38 cellular contexts compared by ENCODE assay signal in genomic region chr16:68453816-68454215, GRCh38.
"Had no signal": no experiment of that assay in that cellular context is flagged by ENCODE, and none has a peak within 500 bp of the region (broad histone marks: within the 10 kb centered on the region; RNA-seq: fewer than 3 reads in every experiment).

No MANE protein-coding gene starts in this region.

- H3K36me3 Mint-ChIP-seq: activated CD4-positive, alpha-beta memory T cell treated with anti-CD3 and anti-CD28 coated beads for 36 hours; activated naive CD4-positive, alpha-beta T cell treated with anti-CD3 and anti-CD28 coated beads, Interleukin-2, amount 50 U/mL, for 72 hours; activated naive CD8-positive, alpha-beta T cell treated with anti-CD3 and anti-CD28 coated beads for 36 hours had no signal

- H3K27ac ChIP-seq: adrenal gland, body of pancreas, brain microvascular endothelial cell, breast epithelium, cardiac muscle cell, VCaP had no signal

- ATAC-seq: activated CD8-positive, alpha-beta T cell treated with anti-CD3 and anti-CD28 coated beads for 36 hours; activated naive CD4-positive, alpha-beta T cell treated with anti-CD3 and anti-CD28 coated beads, Interleukin-2, amount 50 U/mL, for 72 hours; activated T-cell treated with anti-CD3 and anti-CD28 coated beads, Interleukin-2, amount 50 U/mL, for 4 hours; activated T-cell treated with anti-CD3 and anti-CD28 coated beads, Interleukin-2, amount 50 U/mL, for 72 hours; activated T-helper 17 cell treated with anti-CD3 and anti-CD28 coated beads, Interleukin-2, amount 50 U/mL, for 72 hours; body of pancreas had no signal

- H3K4me1 ChIP-seq: body of pancreas, breast epithelium had no signal

- H3K27me3 Mint-ChIP-seq: activated B cell treated with CpG ODN at 0.5 μM for 24 hours; activated CD4-positive, alpha-beta memory T cell treated with anti-CD3 and anti-CD28 coated beads for 36 hours; activated CD8-positive, alpha-beta T cell treated with anti-CD3 and anti-CD28 coated beads for 36 hours; activated naive CD8-positive, alpha-beta T cell treated with anti-CD3 and anti-CD28 coated beads for 36 hours; activated T-helper 17 cell treated with anti-CD3 and anti-CD28 coated beads, Interleukin-2, amount 50 U/mL, for 72 hours had no signal

- H3K27me3 ChIP-seq: adrenal gland, body of pancreas, brain microvascular endothelial cell, breast epithelium, cardiac muscle cell had no signal

- H3K9me3 ChIP-seq: adrenal gland, body of pancreas, breast epithelium had no signal

- H3K4me3 ChIP-seq: adrenal gland, body of pancreas, breast epithelium, cardiac muscle cell had no signal

- H3K36me3 ChIP-seq: adrenal gland, brain microvascular endothelial cell, breast epithelium, cardiac muscle cell had no signal

- H3K27ac Mint-ChIP-seq: activated B cell treated with CpG ODN at 0.5 μM for 24 hours; activated CD4-positive, alpha-beta memory T cell treated with anti-CD3 and anti-CD28 coated beads for 36 hours; activated CD4-positive, alpha-beta T cell treated with anti-CD3 and anti-CD28 coated beads, Interleukin-2, amount 10 ng/mL, durations not matched to agents 24 days and 14 days; activated CD8-positive, alpha-beta T cell treated with anti-CD3 and anti-CD28 coated beads for 36 hours; activated naive CD4-positive, alpha-beta T cell treated with anti-CD3 and anti-CD28 coated beads for 36 hours; activated naive CD4-positive, alpha-beta T cell treated with anti-CD3 and anti-CD28 coated beads, Interleukin-2, amount 50 U/mL, for 72 hours; activated naive CD8-positive, alpha-beta T cell treated with anti-CD3 and anti-CD28 coated beads for 36 hours; activated T-cell treated with anti-CD3 and anti-CD28 coated beads, Interleukin-2, amount 50 U/mL, for 72 hours; activated T-helper 1 cell treated with anti-CD3 and anti-CD28 coated beads, Interleukin-12 subunit alpha, Interleukin-12 subunit beta, Interleukin-2, Interleukin-4 antibody, amounts not matched to agents 30 ng/mL and 10 ng/mL and 1 ng/mL, durations not matched to agents 14 hours and 24 hours and 36 hours; activated T-helper 17 cell treated with anti-CD3 and anti-CD28 coated beads, Interleukin-2, amount 50 U/mL, for 72 hours; T-helper 1 cell treated with Interleukin-12 subunit alpha and Interleukin-12 subunit beta and Interleukin-4 antibody, amounts not matched to agents 30 μg/mL and 1 μg/mL, for 36 hours; T-helper 2 cell treated with Interferon-gamma antibody and Interleukin-4, amounts not matched to agents 5 μg/mL and 100 μg/mL, for 36 hours had no signal

- H3K9me3 Mint-ChIP-seq: activated B cell treated with CpG ODN at 0.5 μM for 24 hours; activated CD4-positive, alpha-beta memory T cell treated with anti-CD3 and anti-CD28 coated beads for 36 hours; activated CD4-positive, alpha-beta T cell treated with anti-CD3 and anti-CD28 coated beads, Interleukin-2, amount 10 ng/mL, durations not matched to agents 24 days and 14 days; activated CD8-positive, alpha-beta T cell treated with anti-CD3 and anti-CD28 coated beads for 36 hours; activated naive CD4-positive, alpha-beta T cell treated with anti-CD3 and anti-CD28 coated beads for 36 hours; activated naive CD4-positive, alpha-beta T cell treated with anti-CD3 and anti-CD28 coated beads, Interleukin-2, amount 50 U/mL, for 72 hours; activated naive CD8-positive, alpha-beta T cell treated with anti-CD3 and anti-CD28 coated beads for 36 hours; activated T-cell treated with anti-CD3 and anti-CD28 coated beads, Interleukin-2, amount 50 U/mL, for 4 hours; activated T-cell treated with anti-CD3 and anti-CD28 coated beads, Interleukin-2, amount 50 U/mL, for 72 hours; activated T-helper 1 cell treated with anti-CD3 and anti-CD28 coated beads, Interleukin-12 subunit alpha, Interleukin-12 subunit beta, Interleukin-2, Interleukin-4 antibody, amounts not matched to agents 30 ng/mL and 10 ng/mL and 1 ng/mL, durations not matched to agents 14 hours and 24 hours and 36 hours; activated T-helper 17 cell treated with anti-CD3 and anti-CD28 coated beads, Interleukin-2, amount 50 U/mL, for 72 hours; T-helper 1 cell treated with Interleukin-12 subunit alpha and Interleukin-12 subunit beta and Interleukin-4 antibody, amounts not matched to agents 30 μg/mL and 1 μg/mL, for 36 hours; T-helper 2 cell treated with Interferon-gamma antibody and Interleukin-4, amounts not matched to agents 5 μg/mL and 100 μg/mL, for 36 hours had no signal

- H3K4me3 Mint-ChIP-seq: activated B cell treated with CpG ODN at 0.5 μM for 24 hours; activated CD4-positive, alpha-beta memory T cell treated with anti-CD3 and anti-CD28 coated beads for 36 hours; activated CD4-positive, alpha-beta T cell treated with anti-CD3 and anti-CD28 coated beads, Interleukin-2, amount 10 ng/mL, durations not matched to agents 24 days and 14 days; activated CD8-positive, alpha-beta T cell treated with anti-CD3 and anti-CD28 coated beads for 36 hours; activated naive CD4-positive, alpha-beta T cell treated with anti-CD3 and anti-CD28 coated beads for 36 hours; activated naive CD8-positive, alpha-beta T cell treated with anti-CD3 and anti-CD28 coated beads for 36 hours; activated T-cell treated with anti-CD3 and anti-CD28 coated beads, Interleukin-2, amount 50 U/mL, for 4 hours; activated T-cell treated with anti-CD3 and anti-CD28 coated beads, Interleukin-2, amount 50 U/mL, for 72 hours; activated T-helper 1 cell treated with anti-CD3 and anti-CD28 coated beads, Interleukin-12 subunit alpha, Interleukin-12 subunit beta, Interleukin-2, Interleukin-4 antibody, amounts not matched to agents 30 ng/mL and 10 ng/mL and 1 ng/mL, durations not matched to agents 14 hours and 24 hours and 36 hours; activated T-helper 17 cell treated with anti-CD3 and anti-CD28 coated beads, Interleukin-2, amount 50 U/mL, for 72 hours; T-helper 1 cell treated with Interleukin-12 subunit alpha and Interleukin-12 subunit beta and Interleukin-4 antibody, amounts not matched to agents 30 μg/mL and 1 μg/mL, for 36 hours; T-helper 2 cell treated with Interferon-gamma antibody and Interleukin-4, amounts not matched to agents 5 μg/mL and 100 μg/mL, for 36 hours had no signal

- FAIRE-seq: astrocyte, TTC549 had no signal

- DNase-seq: activated B cell treated with CpG ODN at 0.5 μM for 24 hours; activated CD4-positive, alpha-beta memory T cell treated with anti-CD3 and anti-CD28 coated beads for 36 hours; activated CD4-positive, alpha-beta T cell treated with anti-CD3 and anti-CD28 coated beads for 4 hours; activated CD4-positive, alpha-beta T cell treated with anti-CD3 and anti-CD28 coated beads, Interleukin-2, amount 10 ng/mL, durations not matched to agents 24 days and 14 days; activated CD4-positive, alpha-beta T cell treated with anti-CD3 and anti-CD28 coated beads, Interleukin-2, amount 50 U/mL, for 1 hour; activated CD4-positive, alpha-beta T cell treated with anti-CD3 and anti-CD28 coated beads, Interleukin-2, amount 50 U/mL, for 4 hours; activated CD4-positive, CD25-positive, alpha-beta regulatory T cell treated with anti-CD3 and anti-CD28 coated beads, Interleukin-2, amount 50 U/mL, for 72 hours; activated CD8-positive, alpha-beta memory T cell treated with anti-CD3 and anti-CD28 coated beads, Interleukin-2, amount 50 U/mL, for 4 hours; activated CD8-positive, alpha-beta T cell treated with anti-CD3 and anti-CD28 coated beads for 36 hours; activated effector memory CD4-positive, alpha-beta T cell treated with anti-CD3 and anti-CD28 coated beads, Interleukin-2, amount 50 U/mL, for 16 hours; activated gamma-delta T cell treated with Interleukin-2 at 50 U/mL for 16 hours; activated naive CD4-positive, alpha-beta T cell; activated naive CD4-positive, alpha-beta T cell treated with anti-CD3 and anti-CD28 coated beads for 36 hours; activated naive CD4-positive, alpha-beta T cell treated with anti-CD3 and anti-CD28 coated beads, Interleukin-2, amount 50 U/mL, for 16 hours; activated naive CD8-positive, alpha-beta T cell treated with anti-CD3 and anti-CD28 coated beads for 36 hours; activated T-cell treated with anti-CD3 and anti-CD28 coated beads for 4 hours; activated T-cell treated with anti-CD3 and anti-CD28 coated beads, Interleukin-2, amount 50 U/mL, for 1 hour; activated T-cell treated with anti-CD3 and anti-CD28 coated beads, Interleukin-2, amount 50 U/mL, for 4 hours; activated T-cell treated with anti-CD3 and anti-CD28 coated beads, Interleukin-2, amount 50 U/mL, for 72 hours; adrenal gland; amniotic stem cell; aorta; body of pancreas; brain microvascular endothelial cell; central memory CD4-positive, alpha-beta T cell; T-helper 1 cell; T-helper 2 cell; T-helper 9 cell had no signal
